ENCODE assay signal across 11 cellular contexts in the genomic region with DNA sequence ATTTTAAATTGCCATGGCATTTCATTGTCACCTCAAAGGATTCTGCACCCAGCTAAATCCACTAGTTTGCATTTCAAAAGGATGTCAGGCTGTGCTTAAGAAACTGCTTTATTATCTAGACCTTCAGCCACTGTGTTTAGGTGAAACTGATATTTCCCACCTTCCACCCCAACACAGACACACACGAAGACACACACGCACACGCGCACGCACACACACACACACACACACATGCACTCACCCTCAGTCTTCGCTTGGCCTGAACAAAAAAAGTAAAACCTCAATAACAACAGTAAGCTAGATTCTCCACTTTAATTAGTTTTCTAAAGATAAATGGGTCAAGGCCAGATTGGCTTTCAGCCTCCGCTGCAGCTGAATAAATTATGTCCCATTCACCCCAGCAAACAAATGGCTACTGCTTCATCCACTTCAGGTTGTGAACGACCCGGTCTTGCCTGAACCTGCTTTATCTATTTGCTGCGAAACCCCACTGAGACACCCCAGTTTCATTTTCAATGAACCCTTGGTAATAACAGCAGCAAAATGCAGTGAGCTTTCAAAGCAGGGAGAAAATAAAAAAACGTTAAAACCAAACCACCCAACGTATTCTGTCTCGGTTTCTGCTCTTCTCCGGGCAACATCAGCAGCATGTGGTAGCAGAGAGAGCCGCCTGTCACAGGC.
DNase-seq lines count a peak whose midpoint lies in the region; ATAC-seq and TF ChIP-seq lines count a peak whose summit lies in the region.
"Had no signal": no experiment of that assay in that cellular context is flagged by ENCODE, and none has a peak within 500 bp of the region (broad histone marks: within the 10 kb centered on the region; RNA-seq: fewer than 3 reads in every experiment).

No MANE protein-coding gene starts in this region.

- TF ChIP-seq CTCF in mesothelial cell of epicardium (IDR thresholded peaks at IDR 0.05; ENCODE audit: unreplicated experiment), result no peak
- no peak for TF ChIP-seq CTCF in RWPE1 (conservative IDR thresholded peaks at IDR 0.05; ENCODE audit: low read depth)
- TF ChIP-seq CTCF in OCI-LY7 (conservative IDR thresholded peaks at IDR 0.05; ENCODE audit: low read length), result no peak

- H3K9me3 ChIP-seq in OCI-LY7 (ENCODE audit: low read length), result no peaks in the 10 kb centered on the region
- H3K9me3 ChIP-seq: lower lobe of right lung had no signal

- peaks cover 8% of the 10 kb centered on the region for H3K36me3 Mint-ChIP-seq in mesothelial cell of epicardium

- H3K4me2 ChIP-seq in OCI-LY7 (ENCODE audit: low read length), result no peak overlapping the region

- no peak overlapping the region for H2AFZ ChIP-seq in OCI-LY7 (ENCODE audit: low read length)

- peak overlapping the region; percentile 60 for H3K27ac Mint-ChIP-seq in mesothelial cell of epicardium
- H3K27ac Mint-ChIP-seq: dendritic cell treated with granulocyte-macrophage colony-stimulating factor and Interleukin-4, amounts not matched to agents 40 ng/mL and 50 ng/mL, for 4 days had no signal

- POLR2A ChIA-PET in RWPE1 (lab: Yijun Ruan, JAX; ENCODE audit: low non-redundant PET) (no interaction called here), OCI-LY7 (lab: Charles Lee) (no interaction called here)

- H4K20me1 ChIP-seq in OCI-LY7 (ENCODE audit: insufficient read depth, low read length), result no peaks in the 10 kb centered on the region

- H3K27me3 Mint-ChIP-seq in mesothelial cell of epicardium (ENCODE audit: low read depth), result no peaks in the 10 kb centered on the region
- H3K27me3 Mint-ChIP-seq: dendritic cell treated with granulocyte-macrophage colony-stimulating factor and Interleukin-4, amounts not matched to agents 40 ng/mL and 50 ng/mL, for 4 days had no signal

- no peak overlapping the region for H3K4me3 ChIP-seq in OCI-LY7 (ENCODE audit: low read depth, low read length, poor library complexity, severe bottlenecking)
- H3K4me3 ChIP-seq: lower lobe of right lung had no signal

- no peaks in the 10 kb centered on the region for H3K9me2 ChIP-seq in OCI-LY7 (ENCODE audit: insufficient read depth, low read length)

- no peaks in the 10 kb centered on the region for H3K36me3 ChIP-seq in OCI-LY7 (ENCODE audit: insufficient read depth, low read length)
- H3K36me3 ChIP-seq: lower lobe of right lung had no signal

- no peaks in the 10 kb centered on the region for H3K9me3 Mint-ChIP-seq in mesothelial cell of epicardium
- H3K9me3 Mint-ChIP-seq: dendritic cell treated with granulocyte-macrophage colony-stimulating factor and Interleukin-4, amounts not matched to agents 40 ng/mL and 50 ng/mL, for 4 days had no signal

- CTCF ChIA-PET in RWPE1 (lab: Yijun Ruan, JAX) (interaction anchor here (0.7 kb wide), 2 partner anchors 371 to 422 kb away, joined by 3 to 4 read pairs; no protein-coding TSS in a partner anchor), OCI-LY7 (lab: Charles Lee; ENCODE audit: unreplicated experiment) (no interaction called here)

- intact Hi-C loops in OCI-LY7 (cut with micrococcal nuclease; ENCODE audit: unreplicated experiment) (no loop called here), posterior cingulate gyrus (cut with DNase I) (no loop called here)

- peak; percentile 45 for DNase-seq in NCI-H2227 (lab: John Stamatoyannopoulos, UW; ENCODE audit: unreplicated experiment)
- DNase-seq in mesothelial cell of epicardium (ENCODE audit: low spot score in 2 of 2, unreplicated experiment in 2 of 2), result no peak
- no peak for DNase-seq in RWPE1 (ENCODE audit: low spot score)
- DNase-seq in OCI-LY7 (ENCODE audit: low spot score), result no peak
- no peak for DNase-seq in posterior cingulate gyrus
- no peak for DNase-seq in AML-193 (lab: John Stamatoyannopoulos, UW)
- DNase-seq: lower lobe of right lung had no signal

- no TSS peak for BruUV-seq in OCI-LY7 (replicated peaks; lab: Mats Ljungman, UMichigan)

- H3K4me3 Mint-ChIP-seq in mesothelial cell of epicardium, result no peak overlapping the region
- H3K4me3 Mint-ChIP-seq: dendritic cell treated with granulocyte-macrophage colony-stimulating factor and Interleukin-4, amounts not matched to agents 40 ng/mL and 50 ng/mL, for 4 days had no signal

- H3K4me1 Mint-ChIP-seq in mesothelial cell of epicardium, result peaks cover 32% of the 10 kb centered on the region

- H3K27ac ChIP-seq in RWPE1 (no peak overlapping the region), OCI-LY7 (ENCODE audit: low read depth, low read length, poor library complexity, severe bottlenecking) (no peak overlapping the region)
- H3K27ac ChIP-seq: lower lobe of right lung, VCaP had no signal

- no peaks in the 10 kb centered on the region for H3K4me1 ChIP-seq in OCI-LY7 (ENCODE audit: insufficient read depth, low read length, poor library complexity, severe bottlenecking)
- H3K4me1 ChIP-seq: lower lobe of right lung had no signal

- no peaks in the 10 kb centered on the region for H3K79me2 ChIP-seq in OCI-LY7 (ENCODE audit: insufficient read depth, low read depth, low read length)

- ATAC-seq in GM18858 (IDR thresholded peaks at IDR 0.05; ENCODE audit: unreplicated experiment), result peak; percentile 61
- peak; percentile 90 for ATAC-seq in HG02571 (IDR thresholded peaks at IDR 0.05; ENCODE audit: unreplicated experiment)
- ATAC-seq: lower lobe of right lung had no signal
